9 cellular contexts compared by ENCODE assay signal in genomic region chr7:30469303-30469702, GRCh38. TPM values are rescaled to one million over a fixed set of nuclear protein-coding genes. Genes with fewer than 3 reads are reported as not detected.
DNase-seq lines count a peak whose midpoint lies in the region; ATAC-seq lines count a peak whose summit lies in the region.
"Had no signal": no experiment of that assay in that cellular context is flagged by ENCODE, and none has a peak within 500 bp of the region (broad histone marks: within the 10 kb centered on the region; RNA-seq: fewer than 3 reads in every experiment).

No MANE protein-coding gene starts in this region.

- ATAC-seq in GM19035 (IDR thresholded peaks at IDR 0.05; ENCODE audit: unreplicated experiment) = no peak

- H3K9me3 Mint-ChIP-seq in activated naive CD4-positive, alpha-beta T cell treated with anti-CD3 and anti-CD28 coated beads for 36 hours = no peaks in the 10 kb centered on the region

- H3K36me3 ChIP-seq in H7 (replicated peaks; ENCODE audit: control insufficient read depth, insufficient read depth, low read length) (no peaks in the 10 kb centered on the region), SJCRH30 (no peaks in the 10 kb centered on the region), neuronal stem cell (replicated peaks in 1 of 2; ENCODE audit: control insufficient read depth in 2 of 2, insufficient read depth in 2 of 2, low read length in 2 of 2) (no peaks in the 10 kb centered on the region)

- no peak overlapping the region for H2AK5ac ChIP-seq in neuronal stem cell (ENCODE audit: low read depth, low read length)

- H2AFZ ChIP-seq in neuronal stem cell (ENCODE audit: low read length) = peak overlapping the region; percentile 68

- no peak overlapping the region for H3K9ac ChIP-seq in neuronal stem cell (ENCODE audit: low read depth, low read length, poor library complexity)
- H3K9ac ChIP-seq: KMS-11 had no signal

- no peak overlapping the region for H3K23ac ChIP-seq in neuronal stem cell (ENCODE audit: low read depth, low read length, poor library complexity)

- CTCF ChIA-PET in activated naive CD4-positive, alpha-beta T cell treated with anti-CD3 and anti-CD28 coated beads for 36 hours (lab: Charles Lee) = interaction anchor here (1.2 kb wide), 1 partner anchor 9 kb away, joined by 4 read pairs; the partner anchor contains the start of gene NOD1

- WGBS in neuronal stem cell (ENCODE audit: extremely low coverage in 2 of 2, insufficient read length in 2 of 2, insufficient replicate concordance in 1 of 2), 2 donors = no CpG with 5 or more reads among the region's 5 CpGs

- no peak overlapping the region for H3K14ac ChIP-seq in neuronal stem cell (ENCODE audit: low read length)

- DNase-seq in H7 (peak; percentile 76), SJCRH30 (peak; percentile 58 to 61), fibroblast of the conjunctiva (ENCODE audit: low read depth) (peak; percentile 98), neuronal stem cell (ENCODE audit: low spot score) (peak; percentile 58), NCI-H1092 (lab: John Stamatoyannopoulos, UW) (no peak)
- DNase-seq in stimulated activated CD4-positive, alpha-beta T cell treated with anti-CD3 and anti-CD28 coated beads, Interleukin-1b, Interleukin-23, amount 100 ng/mL, for 48 hours = no peak
- DNase-seq in activated naive CD4-positive, alpha-beta T cell treated with anti-CD3 and anti-CD28 coated beads for 36 hours = no peak

- no peaks in the 10 kb centered on the region for H3K9me3 ChIP-seq in SJCRH30 (replicated peaks)
- no peaks in the 10 kb centered on the region for H3K9me3 ChIP-seq in neuronal stem cell (replicated peaks in 1 of 2; ENCODE audit: control insufficient read depth in 2 of 2, insufficient read depth in 1 of 2, low read depth in 1 of 2, low read length in 2 of 2)

- H3K79me1 ChIP-seq in neuronal stem cell (ENCODE audit: low read depth, low read length) = no peaks in the 10 kb centered on the region

- H2BK12ac ChIP-seq in neuronal stem cell (ENCODE audit: low read length) = no peak overlapping the region

- intact Hi-C loops in activated naive CD4-positive, alpha-beta T cell treated with anti-CD3 and anti-CD28 coated beads for 36 hours (cut with micrococcal nuclease) = no loop called here

- H3K18ac ChIP-seq in neuronal stem cell (ENCODE audit: low read length) = no peak overlapping the region

- no peak overlapping the region for H2BK120ac ChIP-seq in neuronal stem cell (ENCODE audit: low read depth, low read length)

- H3K36me3 Mint-ChIP-seq in activated naive CD4-positive, alpha-beta T cell treated with anti-CD3 and anti-CD28 coated beads for 36 hours (ENCODE audit: low read depth) = peaks cover 3% of the 10 kb centered on the region

- H3K27me3 Mint-ChIP-seq in activated naive CD4-positive, alpha-beta T cell treated with anti-CD3 and anti-CD28 coated beads for 36 hours (ENCODE audit: low read depth) = no peaks in the 10 kb centered on the region

- H3K4me1 ChIP-seq in SJCRH30 = peaks cover 5% of the 10 kb centered on the region
- peaks cover 20 to 24% of the 10 kb centered on the region in 2 donors for H3K4me1 ChIP-seq in neuronal stem cell (ENCODE audit: control insufficient read depth in 2 of 2, insufficient read depth in 1 of 2, low read depth in 1 of 2, low read length in 2 of 2)

- no peak overlapping the region for H4K91ac ChIP-seq in neuronal stem cell (ENCODE audit: low read depth, low read length, poor library complexity)

- no peak overlapping the region for H2BK5ac ChIP-seq in neuronal stem cell (ENCODE audit: low read length)

- no peak overlapping the region for H2BK15ac ChIP-seq in neuronal stem cell (ENCODE audit: low read length)

- H4K8ac ChIP-seq in neuronal stem cell (ENCODE audit: low read depth, low read length) = no peak overlapping the region

- H3K27ac Mint-ChIP-seq in activated naive CD4-positive, alpha-beta T cell treated with anti-CD3 and anti-CD28 coated beads for 36 hours = no peak overlapping the region

- H3K4me3 Mint-ChIP-seq in activated naive CD4-positive, alpha-beta T cell treated with anti-CD3 and anti-CD28 coated beads for 36 hours = no peak overlapping the region

- H3K4me1 Mint-ChIP-seq in activated naive CD4-positive, alpha-beta T cell treated with anti-CD3 and anti-CD28 coated beads for 36 hours (ENCODE audit: low read depth) = peaks cover 50% of the 10 kb centered on the region

- H3K4me2 ChIP-seq in neuronal stem cell (ENCODE audit: insufficient read depth, low read length, poor library complexity, severe bottlenecking) = no peak overlapping the region
- H3K4me2 ChIP-seq: KMS-11 had no signal

- no peaks in the 10 kb centered on the region for H3K27me3 ChIP-seq in H7 (ENCODE audit: control insufficient read depth, insufficient read depth, low read length)
- no peaks in the 10 kb centered on the region for H3K27me3 ChIP-seq in SJCRH30
- H3K27me3 ChIP-seq in neuronal stem cell (ENCODE audit: control insufficient read depth in 3 of 3, insufficient read depth in 3 of 3, low read depth in 1 of 3, low read length in 3 of 3) = no peaks in the 10 kb centered on the region

- no peak overlapping the region for H3K4me3 ChIP-seq in H7 (ENCODE audit: insufficient read depth, low read depth, low read length)
- H3K4me3 ChIP-seq in SJCRH30 = no peak overlapping the region
- no peak overlapping the region for H3K4me3 ChIP-seq in neuronal stem cell (ENCODE audit: low read length in 2 of 2)

- H3K27ac ChIP-seq in SJCRH30 = peak overlapping the region; percentile 6; the same call in 1 of the 2 replicates
- H3K27ac ChIP-seq in neuronal stem cell (replicated peaks; ENCODE audit: low read length) = peak overlapping the region; percentile 39
- H3K27ac ChIP-seq: KMS-11 had no signal

- no peak overlapping the region for H3K4ac ChIP-seq in neuronal stem cell (ENCODE audit: low read length)

RNA-seq across cellular contexts. Expression of gene NOD1, which starts 9.3 kb away (rescaled TPM):
- 11.9 and 13.5 TPM in 2 replicates for total RNA-seq in H7 (2014; rRNA removed; shearing (Covaris generic))
- 6.4 and 11.4 TPM in 2 replicates for total RNA-seq in SJCRH30 (2014; rRNA removed; shearing (Covaris generic))
- 6.4 TPM for polyA plus RNA-seq in neuronal stem cell (2013, experiment 1 of 2)
- polyA plus RNA-seq in neuronal stem cell (2013, experiment 2 of 2) = 6.4 TPM
- total RNA-seq in activated naive CD4-positive, alpha-beta T cell treated with anti-CD3 and anti-CD28 coated beads for 36 hours = 1 to 10 TPM; 9.2 to 9.8 TPM

RNA-seq across cellular contexts. Expression of gene GGCT, which starts 35.3 kb away (rescaled TPM):
- total RNA-seq in H7 (2014; rRNA removed; shearing (Covaris generic)) = 69.3 and 99.4 TPM in 2 replicates
- 124 and 126 TPM in 2 replicates for total RNA-seq in SJCRH30 (2014; rRNA removed; shearing (Covaris generic))
- polyA plus RNA-seq in neuronal stem cell (2013, experiment 1 of 2) = 84.3 TPM
- polyA plus RNA-seq in neuronal stem cell (2013, experiment 2 of 2) = 85.9 TPM
- total RNA-seq in activated naive CD4-positive, alpha-beta T cell treated with anti-CD3 and anti-CD28 coated beads for 36 hours = 10 to 100 TPM; 83.0 to 83.8 TPM

Comparison
In these comparisons a context has a peak if more than half of its experiments do, and no peak if none do; other contexts are left out.
1. DNase-seq: peak in H7 (single experiment), SJCRH30 (2 of 2), fibroblast of the conjunctiva (single experiment) and neuronal stem cell (single experiment); none in stimulated activated CD4-positive, alpha-beta T cell treated with anti-CD3 and anti-CD28 coated beads, Interleukin-1b, Interleukin-23, amount 100 ng/mL, for 48 hours (single experiment), activated naive CD4-positive, alpha-beta T cell treated with anti-CD3 and anti-CD28 coated beads for 36 hours (single experiment) and NCI-H1092 (single experiment).